In genomic region chr4:109011241-109012031, GRCh38 we compare ENCODE assay signal across 21 cellular contexts.
"Had no signal": no experiment of that assay in that cellular context is flagged by ENCODE, and none has a peak within 500 bp of the region (broad histone marks: within the 10 kb centered on the region; RNA-seq: fewer than 3 reads in every experiment).

No MANE protein-coding gene starts in this region.

- H3K36me3 Mint-ChIP-seq: activated naive CD8-positive, alpha-beta T cell treated with anti-CD3 and anti-CD28 coated beads, Interleukin-2, amount 10 ng/mL, durations not matched to agents 7 days and 5 days had no signal

- DNase-seq: activated CD4-positive, alpha-beta T cell treated with anti-CD3 and anti-CD28 coated beads for 1 hour; activated CD4-positive, alpha-beta T cell treated with anti-CD3 and anti-CD28 coated beads, Interleukin-2, amount 50 U/mL, for 4 hours; activated naive CD4-positive, alpha-beta T cell treated with Interleukin-2 at 50 U/mL for 16 hours; activated naive CD8-positive, alpha-beta T cell treated with anti-CD3 and anti-CD28 coated beads, Interleukin-2, amount 10 ng/mL, durations not matched to agents 7 days and 5 days; amygdala; brain microvascular endothelial cell; hippocampal formation; midbrain; stimulated activated CD4-positive, alpha-beta T cell treated with anti-CD3 and anti-CD28 coated beads, Interleukin-15, amount 100 ng/mL, for 24 hours; stimulated activated CD4-positive, alpha-beta T cell treated with anti-CD3 and anti-CD28 coated beads, Interleukin-2, amount 100 ng/mL, for 48 hours; T-helper 2 cell; trophoblast cell had no signal

- H3K4me3 ChIP-seq: coronary artery, skin epidermis, suprapubic skin, vagina had no signal

- H3K27ac ChIP-seq: coronary artery, skin epidermis, suprapubic skin, vagina, VCaP had no signal

- H3K4me1 Mint-ChIP-seq: activated naive CD8-positive, alpha-beta T cell treated with anti-CD3 and anti-CD28 coated beads, Interleukin-2, amount 10 ng/mL, durations not matched to agents 7 days and 5 days had no signal

- H3K27ac Mint-ChIP-seq: activated naive CD8-positive, alpha-beta T cell treated with anti-CD3 and anti-CD28 coated beads, Interleukin-2, amount 10 ng/mL, durations not matched to agents 7 days and 5 days; activated T-helper 2 cell treated with anti-CD3 and anti-CD28 coated beads, Interferon-gamma antibody, Interleukin-2, Interleukin-4, amounts not matched to agents 10 μg/mL and 5 μg/mL and 100 μg/mL, durations not matched to agents 14 hours and 24 hours and 36 hours; progenitor cell of endocrine pancreas; stimulated activated naive CD8-positive, alpha-beta T cell treated with anti-CD3 and anti-CD28 coated beads, Interleukin-15, Interleukin-2, amounts not matched to agents 100 ng/mL and 50 ng/mL, for 24 hours had no signal

- H3K4me3 Mint-ChIP-seq: activated naive CD8-positive, alpha-beta T cell treated with anti-CD3 and anti-CD28 coated beads, Interleukin-2, amount 10 ng/mL, durations not matched to agents 7 days and 5 days; neural crest cell; stimulated activated naive CD8-positive, alpha-beta T cell treated with anti-CD3 and anti-CD28 coated beads, Interleukin-15, Interleukin-2, amounts not matched to agents 100 ng/mL and 50 ng/mL, for 24 hours had no signal

- H3K4me1 ChIP-seq: vagina had no signal

- H3K36me3 ChIP-seq: brain microvascular endothelial cell, suprapubic skin, vagina had no signal

- H3K27me3 Mint-ChIP-seq: activated naive CD8-positive, alpha-beta T cell treated with anti-CD3 and anti-CD28 coated beads, Interleukin-2, amount 10 ng/mL, durations not matched to agents 7 days and 5 days; progenitor cell of endocrine pancreas had no signal

- H3K27me3 ChIP-seq: brain microvascular endothelial cell, suprapubic skin, vagina had no signal

- H3K9me3 Mint-ChIP-seq: activated T-helper 2 cell treated with anti-CD3 and anti-CD28 coated beads, Interferon-gamma antibody, Interleukin-2, Interleukin-4, amounts not matched to agents 10 μg/mL and 5 μg/mL and 100 μg/mL, durations not matched to agents 14 hours and 24 hours and 36 hours; neural crest cell; stimulated activated naive CD8-positive, alpha-beta T cell treated with anti-CD3 and anti-CD28 coated beads, Interleukin-15, Interleukin-2, amounts not matched to agents 100 ng/mL and 50 ng/mL, for 24 hours had no signal

- H3K9me3 ChIP-seq: suprapubic skin, vagina had no signal
